Comparison of ENCODE assay signal across 8 cellular contexts in genomic region chr5:42423285-42424152, GRCh38. TPM values are rescaled to one million over a fixed set of nuclear protein-coding genes. Genes with fewer than 3 reads are reported as not detected.
DNase-seq lines count a peak whose midpoint lies in the region; ATAC-seq and TF ChIP-seq lines count a peak whose summit lies in the region.

Gene GHR, plus strand, starts transcription at chr5:42423439. Its CDS starts 142,436 bp downstream, at chr5:42565875.

- H3K27me3 Mint-ChIP-seq in stimulated activated memory B cell treated with anti-CD40 and anti-IgM and Interleukin-4, amounts not matched to agents 10 μg/mL and 1 μg/mL and 100 μg/mL, for 72 hours = peaks cover 27% of the 10 kb centered on the region

- no peaks in the 10 kb centered on the region for H3K4me1 ChIP-seq in ectodermal cell (ENCODE audit: control insufficient read depth, insufficient read depth, low read length)

- H3K4me3 ChIP-seq in LNCaP clone FGC (ENCODE audit: low read depth, low read length) = peak within 1 kb of the TSS; percentile 62
- H3K4me3 ChIP-seq in SK-N-MC = peak within 1 kb of the TSS; percentile 87
- peak within 1 kb of the TSS; percentile 62 for H3K4me3 ChIP-seq in ectodermal cell (ENCODE audit: insufficient read depth, low read depth, low read length)

- peaks cover 23% of the 10 kb centered on the region for H3K27me3 ChIP-seq in ectodermal cell (ENCODE audit: control insufficient read depth, insufficient read depth, low read length, poor library complexity, severe bottlenecking)

- no peaks in the 10 kb centered on the region for H3K36me3 ChIP-seq in SK-N-MC (ENCODE audit: insufficient read depth, low read length)
- no peaks in the 10 kb centered on the region for H3K36me3 ChIP-seq in ectodermal cell (ENCODE audit: control insufficient read depth, insufficient read depth, low read length)

- H3K27ac ChIP-seq in SK-N-MC (no peak within 1 kb of the TSS), ectodermal cell (ENCODE audit: insufficient read depth, low read depth, low read length, poor library complexity, severe bottlenecking) (no peak within 1 kb of the TSS)

- TF ChIP-seq CTCF in LNCaP clone FGC (IDR thresholded peaks at IDR 0.05; ENCODE audit: control insufficient read depth, extremely low read depth, insufficient read depth) = peak; percentile 77

- no peaks in the 10 kb centered on the region for H3K9me3 ChIP-seq in SK-N-MC (ENCODE audit: low read depth, low read length)
- no peaks in the 10 kb centered on the region for H3K9me3 ChIP-seq in ectodermal cell (ENCODE audit: control insufficient read depth, low read length)

- peak within 1 kb of the TSS; percentile 65 for H3K9ac ChIP-seq in SK-N-MC (ENCODE audit: insufficient read length)

- peaks cover 3% of the 10 kb centered on the region for H3K9me3 Mint-ChIP-seq in stimulated activated memory B cell treated with anti-CD40 and anti-IgM and Interleukin-4, amounts not matched to agents 10 μg/mL and 1 μg/mL and 100 μg/mL, for 72 hours

- H3K27ac Mint-ChIP-seq in stimulated activated memory B cell treated with anti-CD40 and anti-IgM and Interleukin-4, amounts not matched to agents 10 μg/mL and 1 μg/mL and 100 μg/mL, for 72 hours = no peak within 1 kb of the TSS

- ATAC-seq in GM21786 (IDR thresholded peaks at IDR 0.05; ENCODE audit: unreplicated experiment) = peak; percentile 82
- peak; percentile 83 for ATAC-seq in left lobe of liver
- peak; percentile 46 for ATAC-seq in stimulated activated memory B cell treated with anti-CD40 and anti-IgM and Interleukin-4, amounts not matched to agents 10 μg/mL and 1 μg/mL and 100 μg/mL, for 72 hours
- ATAC-seq in HG02973 (IDR thresholded peaks at IDR 0.05; ENCODE audit: unreplicated experiment) = no peak

- H3K4me1 Mint-ChIP-seq in stimulated activated memory B cell treated with anti-CD40 and anti-IgM and Interleukin-4, amounts not matched to agents 10 μg/mL and 1 μg/mL and 100 μg/mL, for 72 hours = no peaks in the 10 kb centered on the region

- peak; percentile 73 for DNase-seq in GM04504 (ENCODE audit: low read depth)
- DNase-seq in LNCaP clone FGC (ENCODE audit: low read depth) = peak; percentile 86
- peak; percentile 62 for DNase-seq in SK-N-MC (ENCODE audit: low read depth, low spot score)
- DNase-seq in left lobe of liver (ENCODE audit: low spot score) = peak; percentile 84

- no peaks in the 10 kb centered on the region for H3K36me3 Mint-ChIP-seq in stimulated activated memory B cell treated with anti-CD40 and anti-IgM and Interleukin-4, amounts not matched to agents 10 μg/mL and 1 μg/mL and 100 μg/mL, for 72 hours

- no peak within 1 kb of the TSS for H3K4me3 Mint-ChIP-seq in stimulated activated memory B cell treated with anti-CD40 and anti-IgM and Interleukin-4, amounts not matched to agents 10 μg/mL and 1 μg/mL and 100 μg/mL, for 72 hours

- 0 to 1% methylated on average over 59 of the region's 60 CpGs for WGBS in ectodermal cell, 2 experiments

RNA-seq across cellular contexts. Expression of gene GHR, which starts in this region (rescaled TPM):
- 1.00 TPM for polyA plus RNA-seq in ectodermal cell (2013, experiment 1 of 4)
- 0.85 TPM for polyA plus RNA-seq in ectodermal cell (2013, experiment 2 of 4)
- polyA plus RNA-seq in ectodermal cell (2013, experiment 3 of 4) = 1.5 TPM
- polyA plus RNA-seq in ectodermal cell (2013, experiment 4 of 4) = 1.1 TPM
- total RNA-seq in left lobe of liver = 76.6 TPM
